15 cellular contexts compared by ENCODE assay signal in the genomic region with DNA sequence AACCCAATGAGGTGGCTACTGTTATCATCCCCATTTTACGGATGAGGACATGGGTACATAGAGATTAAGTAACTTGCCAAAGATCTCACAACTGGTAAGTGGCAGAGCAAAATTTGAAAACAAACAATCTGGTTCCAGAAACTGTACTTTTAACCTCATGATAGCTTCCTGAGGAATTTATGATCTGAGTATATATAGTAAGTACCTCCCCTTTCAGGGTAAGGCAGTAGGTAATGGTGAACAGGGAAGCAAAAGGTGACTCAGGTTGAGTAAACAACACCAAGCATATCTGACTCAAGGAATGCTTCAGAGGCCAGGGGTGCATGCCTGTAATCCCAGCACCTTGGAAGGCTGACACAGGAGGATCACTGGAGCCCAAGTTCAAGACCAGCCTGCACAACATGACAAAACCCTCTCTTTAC. TPM values are rescaled to one million over a fixed set of nuclear protein-coding genes. Genes with fewer than 3 reads are reported as not detected.
A peak's percentile ranks its signal among the peaks of the same experiment; 100 is the strongest.
DNase-seq lines count a peak whose midpoint lies in the region; ATAC-seq, FAIRE-seq and TF ChIP-seq lines count a peak whose summit lies in the region.
"Had no signal": no experiment of that assay in that cellular context is flagged by ENCODE, and none has a peak within 500 bp of the region (broad histone marks: within the 10 kb centered on the region; RNA-seq: fewer than 3 reads in every experiment).

No MANE protein-coding gene starts in this region.

- H3K27me3 ChIP-seq in BLaER1 (no peaks in the 10 kb centered on the region), GM12878 (replicated peaks in 1 of 2; ENCODE audit: control insufficient read depth in 2 of 2, insufficient read depth in 2 of 2, low read length in 1 of 2) (no peaks in the 10 kb centered on the region), lower lobe of right lung (ENCODE audit: low read depth) (no peaks in the 10 kb centered on the region), adrenal gland (no peaks in the 10 kb centered on the region)

- peak; percentile 94 for FAIRE-seq in H54 (lab: Jason Lieb, UNC)
- FAIRE-seq in GM12878 (lab: Jason Lieb, UNC): no peak
- FAIRE-seq: TTC549 had no signal

- intact Hi-C loops in GM12878 (cut with micrococcal nuclease; ENCODE audit: unreplicated experiment) (no loop called here), lower lobe of right lung (cut with DNase I) (no loop called here), adrenal gland (cut with DNase I) (loop anchor here in 1 of 2 donors (10.0 kb wide), 1 partner anchor 563 kb away; no protein-coding TSS in a partner anchor)

- CTCF ChIA-PET in GM12878 (lab: Yijun Ruan, JAX): interaction anchor here (0.9 to 1.6 kb wide), 3 partner anchors 10 to 17 kb away, joined by 3 to 5 read pairs (median 4); no protein-coding TSS in a partner anchor

- TF ChIP-seq CTCF in GM12878 (IDR thresholded peaks at IDR 0.05 in 2 of 3, conservative IDR thresholded peaks at IDR 0.05 in 1 of 3; ENCODE audit: control insufficient read depth in 2 of 3, extremely low read depth in 1 of 3, insufficient read depth in 1 of 3, low read depth in 3 of 3, low read length in 3 of 3) (no peak), lower lobe of right lung (IDR thresholded peaks at IDR 0.05) (no peak), adrenal gland (IDR thresholded peaks at IDR 0.05) (no peak)

- H3K9ac ChIP-seq in BLaER1 (no peak overlapping the region), GM12878 (ENCODE audit: control insufficient read depth, insufficient read depth, low read length) (no peak overlapping the region)
- H3K9ac ChIP-seq: KMS-11 had no signal

- no peak overlapping the region for H3K4me2 ChIP-seq in BLaER1
- H3K4me2 ChIP-seq in GM12878 (ENCODE audit: control insufficient read depth, insufficient read depth): no peak overlapping the region
- H3K4me2 ChIP-seq: KMS-11 had no signal

- BruUV-seq in GM12878 (replicated peaks; lab: Mats Ljungman, UMichigan): no TSS peak

- H4K20me1 ChIP-seq in BLaER1: no peaks in the 10 kb centered on the region
- H4K20me1 ChIP-seq in GM12878 (ENCODE audit: control insufficient read depth, insufficient read depth): no peaks in the 10 kb centered on the region

- no peak overlapping the region; the same call in 1 of the 2 replicates for H2AFZ ChIP-seq in GM12878 (ENCODE audit: control insufficient read depth, low read depth, low read length)

- H3K9me3 ChIP-seq in BLaER1 (no peaks in the 10 kb centered on the region), GM12878 (replicated peaks; ENCODE audit: control insufficient read depth, insufficient read depth, low read length) (no peaks in the 10 kb centered on the region; the same call in 2 of the 3 replicates), lower lobe of right lung (no peaks in the 10 kb centered on the region), adrenal gland (replicated peaks in 1 of 3) (no peaks in the 10 kb centered on the region)
- H3K9me3 ChIP-seq: HAP-1 had no signal

- DNase-seq in H54 (ENCODE audit: insufficient read length, low spot score): no peak
- no peak for DNase-seq in GM12878 (ENCODE audit: low read depth, low spot score)
- no peak for DNase-seq in lower lobe of right lung
- DNase-seq in OCI-M2 (lab: John Stamatoyannopoulos, UW; ENCODE audit: unreplicated experiment): no peak
- no peak for DNase-seq in D341Med (ENCODE audit: low spot score)
- DNase-seq in SW 1271 (lab: John Stamatoyannopoulos, UW): no peak
- no peak for DNase-seq in adrenal gland
- DNase-seq: aorta; CD4-positive, alpha-beta memory T cell; NCI-H2029 treated with DMSO at 0.1 percent for 48 hours; stimulated activated CD4-positive, alpha-beta T cell treated with anti-CD3 and anti-CD28 coated beads, Interleukin-4, amount 100 ng/mL, for 24 hours had no signal

- no peak for TF ChIP-seq EP300 in GM12878 (IDR thresholded peaks at IDR 0.05; ENCODE audit: borderline replicate concordance in 1 of 2, control insufficient read depth in 1 of 2, low read depth in 2 of 2, low read length in 2 of 2)

- in situ Hi-C loops in GM12878 (cut with MboI): no loop called here

- 92% methylated on average over 1 of the region's 1 CpG for WGBS in GM12878 (ENCODE audit: insufficient coverage, insufficient replicate concordance, low lambda C conversion rate, missing lambda C conversion rate)
- WGBS in adrenal gland, 4 donors: 93 to 100% (median 97%) methylated on average over 1 of the region's 1 CpG

- TF ChIP-seq POLR2A in H54 (IDR thresholded peaks at IDR 0.05; ENCODE audit: low read depth, low read length): no peak
- TF ChIP-seq POLR2A in GM12878 (IDR thresholded peaks at IDR 0.05; ENCODE audit: low read depth, low read length): no peak
- TF ChIP-seq POLR2A in adrenal gland (IDR thresholded peaks at IDR 0.05): no peak

- H3K4me1 ChIP-seq in BLaER1 (peaks cover 5% of the 10 kb centered on the region; the same call in 1 of the 2 replicates), GM12878 (ENCODE audit: control insufficient read depth, insufficient read depth, low read length) (peaks cover 7% of the 10 kb centered on the region), lower lobe of right lung (peaks cover 8% of the 10 kb centered on the region), adrenal gland (replicated peaks in 1 of 2) (no peaks in the 10 kb centered on the region)

- POLR2A ChIA-PET in GM12878 (lab: Charles Lee): interaction anchor here (0.7 kb wide), 1 partner anchor 213 kb away, joined by 4 read pairs; no protein-coding TSS in a partner anchor

- RAD21 ChIA-PET in GM12878 (lab: Charles Lee; ENCODE audit: unreplicated experiment): interaction anchor here (1.1 kb wide), 1 partner anchor 545 kb away, joined by 3 read pairs; no protein-coding TSS in a partner anchor

- H3K27ac ChIP-seq in BLaER1 (0 out of 2 replicates have a peak overlapping the region, but pooled peaks have one; percentile 3), GM12878 (ENCODE audit: control insufficient read depth, insufficient read depth) (peak overlapping the region; percentile 14), lower lobe of right lung (no peak overlapping the region), adrenal gland (no peak overlapping the region)
- H3K27ac ChIP-seq: KMS-11 had no signal

- ATAC-seq in GM12878: no peak
- peak; percentile 94 for ATAC-seq in lower lobe of right lung

- no peak for TF ChIP-seq RAD21 in GM12878 (IDR thresholded peaks at IDR 0.05; ENCODE audit: insufficient read depth, low read depth, low read length)

- SMC1A ChIA-PET in GM12878 (lab: Charles Lee; ENCODE audit: uncharacterized antibody, unreplicated experiment): interaction anchor here (1.5 to 1.7 kb wide), 2 partner anchors 13 to 23 kb away, joined by 6 read pairs; no protein-coding TSS in a partner anchor

- no peaks in the 10 kb centered on the region for H3K36me3 ChIP-seq in BLaER1
- H3K36me3 ChIP-seq in GM12878 (ENCODE audit: control insufficient read depth in 2 of 2, insufficient read depth in 2 of 2, low read length in 1 of 2): no peaks in the 10 kb centered on the region
- H3K36me3 ChIP-seq in lower lobe of right lung: no peaks in the 10 kb centered on the region
- no peaks in the 10 kb centered on the region for H3K36me3 ChIP-seq in adrenal gland (replicated peaks in 1 of 2)
- H3K36me3 ChIP-seq: HAP-1 had no signal

- H3K79me2 ChIP-seq in GM12878 (ENCODE audit: control insufficient read depth, insufficient read depth, low read length): no peaks in the 10 kb centered on the region

- H3K4me3 ChIP-seq in BLaER1 (no peak overlapping the region), GM12878 (no peak overlapping the region), lower lobe of right lung (no peak overlapping the region), adrenal gland (no peak overlapping the region)
- H3K4me3 ChIP-seq: HAP-1 had no signal

RNA-seq across cellular contexts. Expression of a gene that starts 21.1 kb away (rescaled TPM):
- total RNA-seq in GM12878 (2013; cell fraction: nucleolus; rRNA removed): 3.1 and 3.4 TPM in 2 replicates
- total RNA-seq in GM12878 (2014; rRNA removed) (1.4 and 1.7 TPM in 2 replicates), GM12878 (2014; rRNA removed; fragmentation: Illumina TruSeq; extraction: Trizol) (1.5 TPM in 2 replicates), GM12878 (2021) (1.9 and 2.0 TPM in 2 replicates), lower lobe of right lung (0.71 TPM), adrenal gland (1 to 10 TPM in 5 of 8 donors, under 1 TPM in 3; 0.42 to 1.5 (median 1.1) TPM)
- polyA plus RNA-seq in GM12878 (2011; ENCODE audit: low read depth): 0.62 TPM
- polyA plus RNA-seq in GM12878 (2011; rRNA removed) (0.86 and 0.87 TPM in 2 replicates), GM12878 (2014; fragmentation: Illumina TruSeq; extraction: Trizol) (1.7 and 2.1 TPM in 2 replicates), GM12878 (2014; fragmentation: Nextera tagmentation; extraction: Ambion mirVana) (1 to 10 TPM; 2.0 to 2.1 TPM), GM12878 (2014; rRNA removed) (1.1 TPM in 2 replicates), GM12878 (2016; fragmentation: Nextera tagmentation; extraction: Ambion mirVana) (1 to 10 TPM; 1.8 to 2.2 TPM), adrenal gland (under 1 TPM; 0.24 to 0.84 (median 0.48) TPM)
- 0.91 and 1.0 TPM in 2 replicates for polyA plus RNA-seq in GM12878 (2011; cell fraction: cytosol; rRNA removed)
- 1.3 and 1.7 TPM in 2 replicates for polyA plus RNA-seq in GM12878 (2011; cell fraction: nucleus; rRNA removed)
- polyA plus RNA-seq in GM12878 (2012): 0.99 and 1.5 TPM in 2 replicates
- 2.0 and 2.2 TPM in 2 replicates for polyA minus RNA-seq in GM12878 (2011; rRNA and poly(A)+ RNA removed)
- polyA minus RNA-seq in GM12878 (2011; cell fraction: cytosol; rRNA and poly(A)+ RNA removed): 0.94 and 1.3 TPM in 2 replicates
- polyA minus RNA-seq in GM12878 (2011; cell fraction: nucleus; rRNA and poly(A)+ RNA removed): 3.6 and 5.4 TPM in 2 replicates

RNA-seq across cellular contexts. Expression of a gene that starts 21.2 kb away (rescaled TPM):
- 856 and 868 TPM in 2 replicates for total RNA-seq in GM12878 (2013; cell fraction: nucleolus; rRNA removed)
- total RNA-seq in GM12878 (2014; rRNA removed): 83.1 and 113 TPM in 2 replicates
- total RNA-seq in GM12878 (2014; rRNA removed; fragmentation: Illumina TruSeq; extraction: Trizol): 175 and 183 TPM in 2 replicates
- 87.5 and 94.9 TPM in 2 replicates for total RNA-seq in GM12878 (2021)
- 24.4 TPM for polyA plus RNA-seq in GM12878 (2011; ENCODE audit: low read depth)
- 94.3 and 180 TPM in 2 replicates for polyA plus RNA-seq in GM12878 (2011; rRNA removed)
- 19.9 and 22.4 TPM in 2 replicates for polyA plus RNA-seq in GM12878 (2011; cell fraction: cytosol; rRNA removed)
- polyA plus RNA-seq in GM12878 (2011; cell fraction: nucleus; rRNA removed): 52.2 and 61.7 TPM in 2 replicates
- polyA plus RNA-seq in GM12878 (2012): 100 and 102 TPM in 2 replicates
- polyA plus RNA-seq in GM12878 (2014; fragmentation: Illumina TruSeq; extraction: Trizol): 53.0 and 67.7 TPM in 2 replicates
- 10 to 100 TPM; 26.1 to 59.5 TPM for polyA plus RNA-seq in GM12878 (2014; fragmentation: Nextera tagmentation; extraction: Ambion mirVana)
- polyA plus RNA-seq in GM12878 (2014; rRNA removed): 35.0 and 45.0 TPM in 2 replicates
- polyA plus RNA-seq in GM12878 (2016; fragmentation: Nextera tagmentation; extraction: Ambion mirVana): 10 to 100 TPM; 49.5 to 56.8 TPM
- polyA minus RNA-seq in GM12878 (2011; rRNA and poly(A)+ RNA removed): 143 and 199 TPM in 2 replicates
- 54.9 and 66.1 TPM in 2 replicates for polyA minus RNA-seq in GM12878 (2011; cell fraction: cytosol; rRNA and poly(A)+ RNA removed)
- 165 and 285 TPM in 2 replicates for polyA minus RNA-seq in GM12878 (2011; cell fraction: nucleus; rRNA and poly(A)+ RNA removed)
- 101 TPM for total RNA-seq in lower lobe of right lung
- 100 to 1,000 TPM in 2 of 8 donors, 10 to 100 TPM in 6; 72.2 to 179 (median 93.2) TPM for total RNA-seq in adrenal gland
- 10 to 100 TPM; 35.7 to 87.1 (median 37.9) TPM for polyA plus RNA-seq in adrenal gland

RNA-seq across cellular contexts. Expression of a gene that starts 24.2 kb away (rescaled TPM):
- total RNA-seq in GM12878 (2013; cell fraction: nucleolus; rRNA removed): 142 and 161 TPM in 2 replicates
- total RNA-seq in GM12878 (2014; rRNA removed) (30.3 and 35.9 TPM in 2 replicates), GM12878 (2014; rRNA removed; fragmentation: Illumina TruSeq; extraction: Trizol) (40.1 and 41.3 TPM in 2 replicates), GM12878 (2021) (37.7 and 48.9 TPM in 2 replicates), lower lobe of right lung (51.2 TPM), adrenal gland (100 to 1,000 TPM in 1 of 8 donors, 10 to 100 TPM in 7; 30.0 to 119 (median 50.4) TPM)
- polyA plus RNA-seq in GM12878 (2011; ENCODE audit: low read depth): 12.0 TPM
- polyA plus RNA-seq in GM12878 (2011; rRNA removed) (40.8 and 79.5 TPM in 2 replicates), GM12878 (2014; fragmentation: Illumina TruSeq; extraction: Trizol) (43.3 and 56.8 TPM in 2 replicates), GM12878 (2014; fragmentation: Nextera tagmentation; extraction: Ambion mirVana) (10 to 100 TPM; 33.6 to 35.0 TPM), GM12878 (2014; rRNA removed) (20.5 and 24.7 TPM in 2 replicates), GM12878 (2016; fragmentation: Nextera tagmentation; extraction: Ambion mirVana) (10 to 100 TPM; 58.0 to 59.3 TPM), adrenal gland (10 to 100 TPM in 1 of 3 donors, 1 to 10 TPM in 2; 8.5 to 54.4 (median 9.0) TPM)
- 9.7 and 13.3 TPM in 2 replicates for polyA plus RNA-seq in GM12878 (2011; cell fraction: cytosol; rRNA removed)
- 16.8 and 17.1 TPM in 2 replicates for polyA plus RNA-seq in GM12878 (2011; cell fraction: nucleus; rRNA removed)
- 17.4 and 29.0 TPM in 2 replicates for polyA plus RNA-seq in GM12878 (2012)
- 16.3 and 27.9 TPM in 2 replicates for polyA minus RNA-seq in GM12878 (2011; rRNA and poly(A)+ RNA removed)
- 12.7 and 13.1 TPM in 2 replicates for polyA minus RNA-seq in GM12878 (2011; cell fraction: cytosol; rRNA and poly(A)+ RNA removed)
- polyA minus RNA-seq in GM12878 (2011; cell fraction: nucleus; rRNA and poly(A)+ RNA removed): 16.0 and 24.2 TPM in 2 replicates

Comparison
In these comparisons a context has a peak if more than half of its experiments do, and no peak if none do; other contexts are left out.
1. H3K27ac ChIP-seq: peak in BLaER1 (single experiment) and GM12878 (single experiment); none in lower lobe of right lung (single experiment) and adrenal gland (0 of 5).